Comparison of ENCODE assay signal across 5 cellular contexts in genomic region chr9:18585996-18586395, GRCh38.
"Had no signal": no experiment of that assay in that cellular context is flagged by ENCODE, and none has a peak within 500 bp of the region (broad histone marks: within the 10 kb centered on the region; RNA-seq: fewer than 3 reads in every experiment).

No MANE protein-coding gene starts in this region.

- H3K27ac ChIP-seq: KMS-11 had no signal

- H3K4me3 ChIP-seq: GM23338 had no signal

- H3K4me2 ChIP-seq: GM23338, KMS-11 had no signal

- H3K9ac ChIP-seq: KMS-11 had no signal

- H2AFZ ChIP-seq: GM23338 had no signal

- DNase-seq: H9, HCEC 1CT, KBM-7 had no signal

- ATAC-seq: GM23338 had no signal
